Comparison of ENCODE assay signal across 1 cellular context in the genomic region with DNA sequence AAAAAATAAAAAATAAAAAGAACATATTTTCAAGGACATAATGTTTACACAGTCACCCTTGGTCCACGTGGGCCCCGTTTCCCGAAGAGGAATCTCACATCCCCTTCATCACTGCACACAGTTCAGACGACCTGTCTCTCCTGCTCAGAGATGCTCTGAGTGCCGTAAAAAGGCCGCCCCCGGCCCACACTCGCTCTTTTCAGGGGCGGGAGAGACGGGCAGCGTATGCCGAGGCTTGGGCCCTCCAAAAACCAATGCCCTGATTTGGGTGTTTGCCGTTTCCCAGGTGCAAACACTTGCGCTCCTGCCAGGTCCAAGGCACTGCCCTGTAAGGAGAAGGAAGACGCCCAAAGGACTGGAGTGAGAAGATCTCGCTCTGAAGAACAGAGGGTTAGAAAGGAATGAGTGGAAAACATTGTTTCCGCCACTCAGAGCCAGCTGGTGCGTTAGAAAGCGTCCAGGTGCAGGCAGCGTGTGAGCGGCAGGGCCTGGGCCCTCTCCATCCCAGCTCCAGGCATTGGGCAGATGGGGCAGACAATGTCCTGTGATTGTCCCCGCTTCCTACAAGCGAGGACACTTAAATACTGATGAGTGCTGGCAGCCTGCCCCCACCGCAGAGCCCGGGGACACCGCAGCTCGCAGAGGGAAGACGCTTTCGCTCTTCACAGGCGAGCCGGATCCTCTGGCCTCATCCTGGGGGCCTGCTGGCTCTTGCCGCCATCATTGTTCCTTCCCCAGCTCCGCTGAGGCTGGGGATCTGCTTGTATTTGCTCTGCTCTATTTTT.
TF ChIP-seq lines count a peak whose summit lies in the region.

No MANE protein-coding gene starts in this region.

TF ChIP-seq in IMR-90, 13 proteins besides CTCF, POLR2A, EP300 and RAD21:
- TF ChIP-seq MXI1 (IDR thresholded peaks at IDR 0.05; ENCODE audit: borderline replicate concordance, low read depth, low read length) (no peak), BHLHE40 (IDR thresholded peaks at IDR 0.05; ENCODE audit: low read depth, low read length) (no peak), CEBPB (IDR thresholded peaks at IDR 0.05; ENCODE audit: low read depth, low read length) (no peak), MAZ (IDR thresholded peaks at IDR 0.05; ENCODE audit: borderline replicate concordance, low read depth, low read length) (no peak), MAFK (IDR thresholded peaks at IDR 0.05; ENCODE audit: low read depth, low read length) (no peak), CHD1 (IDR thresholded peaks at IDR 0.05; ENCODE audit: low read depth, low read length) (no peak), FOS (IDR thresholded peaks at IDR 0.05; ENCODE audit: low read depth, low read length) (no peak), RCOR1 (IDR thresholded peaks at IDR 0.05; ENCODE audit: insufficient replicate concordance, low read length) (no peak), RFX5 (IDR thresholded peaks at IDR 0.05; ENCODE audit: low read depth, low read length) (no peak), NFE2L2 (IDR thresholded peaks at IDR 0.05; ENCODE audit: low read depth, low read length) (no peak)
- TF ChIP-seq, protein P1, sequence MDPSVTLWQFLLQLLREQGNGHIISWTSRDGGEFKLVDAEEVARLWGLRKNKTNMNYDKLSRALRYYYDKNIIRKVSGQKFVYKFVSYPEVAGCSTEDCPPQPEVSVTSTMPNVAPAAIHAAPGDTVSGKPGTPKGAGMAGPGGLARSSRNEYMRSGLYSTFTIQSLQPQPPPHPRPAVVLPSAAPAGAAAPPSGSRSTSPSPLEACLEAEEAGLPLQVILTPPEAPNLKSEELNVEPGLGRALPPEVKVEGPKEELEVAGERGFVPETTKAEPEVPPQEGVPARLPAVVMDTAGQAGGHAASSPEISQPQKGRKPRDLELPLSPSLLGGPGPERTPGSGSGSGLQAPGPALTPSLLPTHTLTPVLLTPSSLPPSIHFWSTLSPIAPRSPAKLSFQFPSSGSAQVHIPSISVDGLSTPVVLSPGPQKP (IDR thresholded peaks at IDR 0.05; ENCODE audit: borderline replicate concordance, low read depth, low read length), result no peak
- TF ChIP-seq, protein P2, sequence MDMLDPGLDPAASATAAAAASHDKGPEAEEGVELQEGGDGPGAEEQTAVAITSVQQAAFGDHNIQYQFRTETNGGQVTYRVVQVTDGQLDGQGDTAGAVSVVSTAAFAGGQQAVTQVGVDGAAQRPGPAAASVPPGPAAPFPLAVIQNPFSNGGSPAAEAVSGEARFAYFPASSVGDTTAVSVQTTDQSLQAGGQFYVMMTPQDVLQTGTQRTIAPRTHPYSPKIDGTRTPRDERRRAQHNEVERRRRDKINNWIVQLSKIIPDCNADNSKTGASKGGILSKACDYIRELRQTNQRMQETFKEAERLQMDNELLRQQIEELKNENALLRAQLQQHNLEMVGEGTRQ (IDR thresholded peaks at IDR 0.05; ENCODE audit: low read depth, low read length), result no peak
